Comparison of ENCODE assay signal across 8 cellular contexts in the genomic region with DNA sequence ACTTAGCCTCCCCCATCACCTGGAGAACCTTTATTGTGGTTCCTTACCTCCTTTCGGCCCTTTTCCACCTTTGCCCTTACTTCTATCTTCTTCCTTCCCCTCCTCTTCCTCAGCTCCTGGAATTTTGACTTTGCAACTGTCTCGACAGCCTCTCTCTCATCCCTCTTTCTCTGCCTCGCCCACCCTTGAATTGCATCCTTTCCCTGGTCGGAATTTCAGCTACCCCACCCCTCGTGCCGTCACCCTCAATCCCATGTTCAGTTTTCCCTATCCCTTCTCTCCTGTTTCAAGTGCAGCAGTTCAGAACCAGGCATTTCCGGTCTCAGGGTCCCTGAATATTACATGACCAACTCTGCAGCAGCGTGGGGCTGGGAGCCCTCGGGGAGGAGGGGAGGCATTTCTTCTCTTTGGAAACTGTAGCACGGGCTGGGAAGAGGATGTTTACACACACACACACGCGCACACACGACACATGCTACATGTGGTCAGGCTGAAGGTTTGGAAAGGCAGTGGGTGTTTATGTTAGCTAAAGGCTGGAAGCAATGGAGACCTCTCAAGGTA. TPM values are rescaled to one million over a fixed set of nuclear protein-coding genes. Genes with fewer than 3 reads are reported as not detected.
DNase-seq lines count a peak whose midpoint lies in the region; ATAC-seq and TF ChIP-seq lines count a peak whose summit lies in the region.

No MANE protein-coding gene starts in this region.

- no peak for TF ChIP-seq CTCF in GM12864 (IDR thresholded peaks at IDR 0.05; ENCODE audit: low read depth, low read length, missing control alignments)

- ATAC-seq in GM21390 (IDR thresholded peaks at IDR 0.05; ENCODE audit: unreplicated experiment) = no peak

- H3K4me1 ChIP-seq in effector memory CD4-positive, alpha-beta T cell (ENCODE audit: control insufficient read depth, insufficient read depth, low read length, poor library complexity, severe bottlenecking) = peaks cover 27% of the 10 kb centered on the region
- H3K4me1 ChIP-seq in mononuclear cell (ENCODE audit: insufficient read depth, low read length) (peaks cover 30% of the 10 kb centered on the region), urinary bladder (ENCODE audit: insufficient read depth) (peaks cover 2% of the 10 kb centered on the region)

- WGBS in urinary bladder = 3% methylated on average over 13 of the region's 13 CpGs

- H3K27ac ChIP-seq in effector memory CD4-positive, alpha-beta T cell (ENCODE audit: insufficient read depth, low read length, poor library complexity, severe bottlenecking) = peak overlapping the region; percentile 74
- H3K27ac ChIP-seq in urinary bladder (ENCODE audit: low read depth) = peak overlapping the region; percentile 75

- H3K36me3 ChIP-seq in effector memory CD4-positive, alpha-beta T cell (ENCODE audit: control insufficient read depth, insufficient read depth, low read length) = no peaks in the 10 kb centered on the region
- H3K36me3 ChIP-seq in urinary bladder (ENCODE audit: insufficient read depth) = no peaks in the 10 kb centered on the region

- H3K27me3 ChIP-seq in effector memory CD4-positive, alpha-beta T cell (replicated peaks; ENCODE audit: control insufficient read depth, insufficient read depth, low read length, poor library complexity, severe bottlenecking) = no peaks in the 10 kb centered on the region
- no peaks in the 10 kb centered on the region for H3K27me3 ChIP-seq in mononuclear cell (ENCODE audit: insufficient read depth, low read length)

- H3K9me3 ChIP-seq in effector memory CD4-positive, alpha-beta T cell (ENCODE audit: control insufficient read depth, low read length) = no peaks in the 10 kb centered on the region
- no peaks in the 10 kb centered on the region for H3K9me3 ChIP-seq in mononuclear cell (ENCODE audit: low read depth, low read length)

- peak; percentile 34 for DNase-seq in A172 (ENCODE audit: low spot score)
- DNase-seq in GM12864 (ENCODE audit: low read depth) = no peak
- peak; percentile 27 for DNase-seq in SHP77 treated with DMSO at 0.1 percent for 48 hours (lab: John Stamatoyannopoulos, UW)
- DNase-seq in effector memory CD4-positive, alpha-beta T cell = no peak
- no peak for DNase-seq in NCI-H2029 treated with DMSO at 0.1 percent for 48 hours (lab: John Stamatoyannopoulos, UW)

- peak overlapping the region; percentile 83 for H3K4me3 ChIP-seq in GM12864 (ENCODE audit: low read depth, low read length)
- peak overlapping the region; percentile 92 for H3K4me3 ChIP-seq in effector memory CD4-positive, alpha-beta T cell (ENCODE audit: insufficient read depth, low read depth, low read length, poor library complexity, severe bottlenecking)
- peak overlapping the region; percentile 78 for H3K4me3 ChIP-seq in mononuclear cell (ENCODE audit: low read length)
- peak overlapping the region; percentile 84 for H3K4me3 ChIP-seq in urinary bladder (ENCODE audit: low read depth, low read length)

RNA-seq across cellular contexts. Expression of a gene that starts 0.9 kb away (rescaled TPM):
- total RNA-seq in A172 (2014; rRNA removed; shearing (Covaris generic)) = 31.4 and 31.6 TPM in 2 replicates
- total RNA-seq in mononuclear cell (68.8 TPM), urinary bladder (29.9 TPM)
- 45.2 TPM for polyA plus RNA-seq in urinary bladder

RNA-seq across cellular contexts. Expression of a gene that starts 27.1 kb away (rescaled TPM):
- 17.6 and 18.0 TPM in 2 replicates for total RNA-seq in A172 (2014; rRNA removed; shearing (Covaris generic))
- total RNA-seq in mononuclear cell (7.9 TPM), urinary bladder (23.6 TPM)
- 21.7 TPM for polyA plus RNA-seq in urinary bladder

RNA-seq across cellular contexts. Expression of a gene that starts 38.1 kb away (rescaled TPM):
- total RNA-seq in A172 (2014; rRNA removed; shearing (Covaris generic)) = 351 and 425 TPM in 2 replicates
- total RNA-seq in mononuclear cell = 41.5 TPM
- total RNA-seq in urinary bladder = 60.5 TPM
- 214 TPM for polyA plus RNA-seq in urinary bladder

RNA-seq across cellular contexts. Expression of a gene that starts 45.3 kb away (rescaled TPM):
- not detected in 2 replicates for total RNA-seq in A172 (2014; rRNA removed; shearing (Covaris generic))
- total RNA-seq in mononuclear cell = not detected
- not detected for total RNA-seq in urinary bladder
- 0.10 TPM for polyA plus RNA-seq in urinary bladder

Comparison
In these comparisons a context has a peak if more than half of its experiments do, and no peak if none do; other contexts are left out.
1. DNase-seq: peak in A172 (single experiment) and SHP77 treated with DMSO at 0.1 percent for 48 hours (single experiment); none in GM12864 (single experiment), effector memory CD4-positive, alpha-beta T cell (0 of 3) and NCI-H2029 treated with DMSO at 0.1 percent for 48 hours (single experiment).
2. Peak in every context shown above with its lines, with median percentiles within 50 percentile points of each other: H3K4me3 ChIP-seq.